Comparison of ENCODE assay signal across 28 cellular contexts in genomic region chr10:131089861-131090260, GRCh38.
"Had no signal": no experiment of that assay in that cellular context is flagged by ENCODE, and none has a peak within 500 bp of the region (broad histone marks: within the 10 kb centered on the region; RNA-seq: fewer than 3 reads in every experiment).

No MANE protein-coding gene starts in this region.

- ATAC-seq: activated CD4-positive, CD25-positive, alpha-beta regulatory T cell treated with anti-CD3 and anti-CD28 coated beads, Interleukin-2, amount 50 U/mL, for 24 hours; activated CD8-positive, alpha-beta T cell treated with anti-CD3 and anti-CD28 coated beads for 36 hours; activated T-helper 17 cell treated with anti-CD3 and anti-CD28 coated beads, Interleukin-2, amount 50 U/mL, for 72 hours; gastroesophageal sphincter; heart right ventricle had no signal

- H3K27me3 Mint-ChIP-seq: activated B cell treated with CpG ODN at 0.5 μM for 24 hours; activated CD8-positive, alpha-beta T cell treated with anti-CD3 and anti-CD28 coated beads for 36 hours; activated naive CD8-positive, alpha-beta T cell; activated T-helper 17 cell treated with anti-CD3 and anti-CD28 coated beads, Interleukin-2, amount 50 U/mL, for 72 hours had no signal

- H3K36me3 ChIP-seq: brain microvascular endothelial cell, esophagus squamous epithelium, gastroesophageal sphincter, heart right ventricle, WERI-Rb-1 had no signal

- H3K27ac Mint-ChIP-seq: activated B cell treated with CpG ODN at 0.5 μM for 24 hours; activated CD8-positive, alpha-beta T cell treated with anti-CD3 and anti-CD28 coated beads for 36 hours; activated naive CD8-positive, alpha-beta T cell; activated T-helper 17 cell treated with anti-CD3 and anti-CD28 coated beads, Interleukin-2, amount 50 U/mL, for 72 hours; T-helper 1 cell treated with Interleukin-12 subunit alpha and Interleukin-12 subunit beta and Interleukin-4 antibody, amounts not matched to agents 30 μg/mL and 1 μg/mL, for 36 hours had no signal

- H3K4me1 ChIP-seq: gastroesophageal sphincter had no signal

- H3K4me1 Mint-ChIP-seq: activated B cell treated with CpG ODN at 0.5 μM for 24 hours; activated T-helper 17 cell treated with anti-CD3 and anti-CD28 coated beads, Interleukin-2, amount 50 U/mL, for 72 hours had no signal

- H3K9me3 Mint-ChIP-seq: activated B cell treated with CpG ODN at 0.5 μM for 24 hours; activated CD8-positive, alpha-beta T cell treated with anti-CD3 and anti-CD28 coated beads for 36 hours; activated T-cell treated with anti-CD3 and anti-CD28 coated beads, Interleukin-2, amount 50 U/mL, for 4 hours; activated T-helper 17 cell treated with anti-CD3 and anti-CD28 coated beads, Interleukin-2, amount 50 U/mL, for 72 hours; T-helper 1 cell treated with Interleukin-12 subunit alpha and Interleukin-12 subunit beta and Interleukin-4 antibody, amounts not matched to agents 30 μg/mL and 1 μg/mL, for 36 hours had no signal

- H3K4me3 ChIP-seq: esophagus squamous epithelium, gastroesophageal sphincter, heart right ventricle had no signal

- H3K36me3 Mint-ChIP-seq: activated naive CD8-positive, alpha-beta T cell had no signal

- H3K27me3 ChIP-seq: brain microvascular endothelial cell had no signal

- DNase-seq: activated B cell treated with CpG ODN at 0.5 μM for 24 hours; activated CD4-positive, alpha-beta T cell treated with anti-CD3 and anti-CD28 coated beads for 48 hours; activated CD4-positive, alpha-beta T cell treated with anti-CD3 and anti-CD28 coated beads, Interleukin-2, amount 50 U/mL, for 1 hour; activated CD4-positive, alpha-beta T cell treated with anti-CD3 and anti-CD28 coated beads, Interleukin-2, amount 50 U/mL, for 48 hours; activated CD8-positive, alpha-beta memory T cell treated with anti-CD3 and anti-CD28 coated beads for 24 hours; activated CD8-positive, alpha-beta T cell treated with anti-CD3 and anti-CD28 coated beads for 36 hours; activated effector memory CD4-positive, alpha-beta T cell treated with Interleukin-2 at 50 U/mL for 16 hours; activated gamma-delta T cell treated with Interleukin-2 at 50 U/mL for 16 hours; activated naive CD4-positive, alpha-beta T cell treated with anti-CD3 and anti-CD28 coated beads, Interleukin-2, amount 50 U/mL, for 16 hours; activated naive CD4-positive, alpha-beta T cell treated with Interleukin-2 at 50 U/mL for 16 hours; activated T-cell treated with anti-CD3 and anti-CD28 coated beads, Interleukin-2, amount 50 U/mL, for 4 hours; amniotic stem cell; anterior cingulate cortex; brain microvascular endothelial cell; caudate nucleus; cortex of kidney; effector CD8-positive, alpha-beta T cell; esophagus squamous epithelium; foreskin melanocyte; heart right ventricle; T1000; WERI-Rb-1 had no signal

- H3K4me3 Mint-ChIP-seq: activated B cell treated with CpG ODN at 0.5 μM for 24 hours; activated CD8-positive, alpha-beta T cell treated with anti-CD3 and anti-CD28 coated beads for 36 hours; activated naive CD8-positive, alpha-beta T cell; activated T-cell treated with anti-CD3 and anti-CD28 coated beads, Interleukin-2, amount 50 U/mL, for 4 hours; activated T-helper 17 cell treated with anti-CD3 and anti-CD28 coated beads, Interleukin-2, amount 50 U/mL, for 72 hours; T-helper 1 cell treated with Interleukin-12 subunit alpha and Interleukin-12 subunit beta and Interleukin-4 antibody, amounts not matched to agents 30 μg/mL and 1 μg/mL, for 36 hours had no signal

- H3K27ac ChIP-seq: brain microvascular endothelial cell, epithelial cell of prostate, esophagus squamous epithelium, gastroesophageal sphincter, heart right ventricle, WERI-Rb-1 had no signal

- H3K9me3 ChIP-seq: esophagus squamous epithelium, heart right ventricle had no signal
